ENCODE assay signal across 9 cellular contexts in genomic region chr20:62304331-62305148, GRCh38.
DNase-seq lines count a peak whose midpoint lies in the region; ATAC-seq lines count a peak whose summit lies in the region.
"Had no signal": no experiment of that assay in that cellular context is flagged by ENCODE, and none has a peak within 500 bp of the region (broad histone marks: within the 10 kb centered on the region; RNA-seq: fewer than 3 reads in every experiment).

No MANE protein-coding gene starts in this region.

- DNase-seq in T-helper 2 cell treated with Interferon-gamma antibody and Interleukin-4, amounts not matched to agents 5 μg/mL and 100 μg/mL, for 36 hours (ENCODE audit: low spot score), result no peak
- no peak for DNase-seq in T-helper 2 cell
- DNase-seq in stimulated activated CD4-positive, alpha-beta T cell treated with anti-CD3 and anti-CD28 coated beads, Interleukin-4, amount 100 ng/mL, for 24 hours, result no peak
- DNase-seq in DMS79 treated with DMSO at 0.1 percent for 48 hours (lab: John Stamatoyannopoulos, UW), result no peak
- DNase-seq: anterior cingulate cortex had no signal

- H3K9me3 ChIP-seq in iPS-20b (ENCODE audit: insufficient read depth, low read depth, low read length) (no peaks in the 10 kb centered on the region), subcutaneous abdominal adipose tissue (ENCODE audit: control insufficient read depth in 5 of 5, low read length in 5 of 5) (no peaks in the 10 kb centered on the region)

- H3K9me3 Mint-ChIP-seq in T-helper 2 cell treated with Interferon-gamma antibody and Interleukin-4, amounts not matched to agents 5 μg/mL and 100 μg/mL, for 36 hours, result no peaks in the 10 kb centered on the region
- H3K9me3 Mint-ChIP-seq in activated naive CD8-positive, alpha-beta T cell (ENCODE audit: low read depth), result no peaks in the 10 kb centered on the region

- H3K27me3 Mint-ChIP-seq in T-helper 2 cell treated with Interferon-gamma antibody and Interleukin-4, amounts not matched to agents 5 μg/mL and 100 μg/mL, for 36 hours (ENCODE audit: low read depth), result no peaks in the 10 kb centered on the region
- H3K27me3 Mint-ChIP-seq in activated naive CD8-positive, alpha-beta T cell, result no peaks in the 10 kb centered on the region

- no peak for ATAC-seq in GM21723 (IDR thresholded peaks at IDR 0.05; ENCODE audit: unreplicated experiment)

- H3K36me3 ChIP-seq in iPS-20b (ENCODE audit: insufficient read depth, low read depth, low read length) (peaks cover 56% of the 10 kb centered on the region), subcutaneous abdominal adipose tissue (ENCODE audit: control insufficient read depth in 5 of 5, insufficient read depth in 5 of 5, low read length in 5 of 5) (peaks cover 0 to 52% (median 49%) of the 10 kb centered on the region in 5 donors)

- peak overlapping the region; percentile 89 for H3K9ac ChIP-seq in iPS-20b (ENCODE audit: low read depth, low read length)
- peak overlapping the region; percentile 84 to 98 (median 89) for H3K9ac ChIP-seq in subcutaneous abdominal adipose tissue (ENCODE audit: low read length in 5 of 5)

- peak overlapping the region; percentile 85 for H3K27ac Mint-ChIP-seq in T-helper 2 cell treated with Interferon-gamma antibody and Interleukin-4, amounts not matched to agents 5 μg/mL and 100 μg/mL, for 36 hours
- H3K27ac Mint-ChIP-seq in activated naive CD8-positive, alpha-beta T cell, result peak overlapping the region; percentile 81

- peak overlapping the region; percentile 93 for H3K4me3 Mint-ChIP-seq in T-helper 2 cell treated with Interferon-gamma antibody and Interleukin-4, amounts not matched to agents 5 μg/mL and 100 μg/mL, for 36 hours
- peak overlapping the region; percentile 92 for H3K4me3 Mint-ChIP-seq in activated naive CD8-positive, alpha-beta T cell

- H3K27ac ChIP-seq in iPS-20b (ENCODE audit: low read length), result no peak overlapping the region
- H3K27ac ChIP-seq in subcutaneous abdominal adipose tissue (ENCODE audit: low read depth, low read length), result peak overlapping the region; percentile 100

- peak overlapping the region; percentile 90 for H3K4me3 ChIP-seq in iPS-20b (ENCODE audit: low read length)
- H3K4me3 ChIP-seq in subcutaneous abdominal adipose tissue (ENCODE audit: low read depth in 1 of 5, low read length in 5 of 5), result peak overlapping the region; percentile 46 to 91 (median 89)

- peaks cover 11% of the 10 kb centered on the region for H3K4me1 Mint-ChIP-seq in T-helper 2 cell treated with Interferon-gamma antibody and Interleukin-4, amounts not matched to agents 5 μg/mL and 100 μg/mL, for 36 hours (ENCODE audit: low read depth)
- H3K4me1 Mint-ChIP-seq in activated naive CD8-positive, alpha-beta T cell (ENCODE audit: low read depth), result peaks cover 19% of the 10 kb centered on the region

- no peaks in the 10 kb centered on the region for H3K27me3 ChIP-seq in iPS-20b (ENCODE audit: insufficient read depth, low read length)
- H3K27me3 ChIP-seq in subcutaneous abdominal adipose tissue (ENCODE audit: control insufficient read depth in 5 of 5, insufficient read depth in 4 of 5, low read length in 5 of 5), result no peaks in the 10 kb centered on the region

- H3K4me1 ChIP-seq in iPS-20b (ENCODE audit: insufficient read depth, low read length) (0 out of 2 replicates have a peak, but pooled peaks cover 3% of the 10 kb centered on the region), subcutaneous abdominal adipose tissue (ENCODE audit: control insufficient read depth in 5 of 5, insufficient read depth in 5 of 5, low read length in 5 of 5) (peaks cover 6 to 31% (median 28%) of the 10 kb centered on the region in 5 donors)

- H3K36me3 Mint-ChIP-seq in T-helper 2 cell treated with Interferon-gamma antibody and Interleukin-4, amounts not matched to agents 5 μg/mL and 100 μg/mL, for 36 hours (ENCODE audit: low read depth), result peaks cover 20% of the 10 kb centered on the region
- no peaks in the 10 kb centered on the region for H3K36me3 Mint-ChIP-seq in activated naive CD8-positive, alpha-beta T cell
